8 cellular contexts compared by ENCODE assay signal in genomic region chr18:62881509-62882016, GRCh38.
DNase-seq lines count a peak whose midpoint lies in the region; ATAC-seq and TF ChIP-seq lines count a peak whose summit lies in the region.

No MANE protein-coding gene starts in this region.

- H3K36me3 ChIP-seq in PC-3 (ENCODE audit: low read depth, low read length) (no peaks in the 10 kb centered on the region), fibroblast of lung (ENCODE audit: control insufficient read depth, insufficient read depth, low read length) (no peaks in the 10 kb centered on the region), upper lobe of left lung (no peaks in the 10 kb centered on the region)

- no peak for TF ChIP-seq POLR2A in upper lobe of left lung (IDR thresholded peaks at IDR 0.05)

- DNase-seq in COLO668 (lab: John Stamatoyannopoulos, UW; ENCODE audit: unreplicated experiment), result peak; percentile 83
- peak; percentile 90 for DNase-seq in HFF-Myc (ENCODE audit: extremely low read depth, low read depth)
- peak; percentile 92 for DNase-seq in PC-3
- DNase-seq in fibroblast of lung (ENCODE audit: low read depth in 2 of 2), result peak; percentile 96 to 99
- DNase-seq in upper lobe of left lung, result peak in 1 of 2 donors; percentile 30
- DNase-seq in germinal center (ENCODE audit: low spot score), result no peak

- H3K27ac ChIP-seq in PC-3 (ENCODE audit: low read length) (peak overlapping the region; percentile 44), fibroblast of lung (ENCODE audit: insufficient read depth, low read length) (no peak overlapping the region), upper lobe of left lung (no peak overlapping the region)

- TF ChIP-seq CTCF in HFF-Myc (IDR thresholded peaks at IDR 0.05; ENCODE audit: low read depth, low read length, missing control alignments) (no peak), PC-3 (conservative IDR thresholded peaks at IDR 0.05; ENCODE audit: low read depth, low read length) (no peak), fibroblast of lung (conservative IDR thresholded peaks at IDR 0.05 in 1 of 2, IDR thresholded peaks at IDR 0.05 in 1 of 2; ENCODE audit: low read depth in 1 of 2, low read length in 2 of 2) (no peak), upper lobe of left lung (IDR thresholded peaks at IDR 0.05) (no peak)

- H3K4me2 ChIP-seq in PC-3 (ENCODE audit: low read length), result peak overlapping the region; percentile 52
- peak overlapping the region; percentile 85 for H3K4me2 ChIP-seq in fibroblast of lung (ENCODE audit: extremely low read depth, insufficient read depth, low read length)

- POLR2A ChIA-PET in PC-3 (lab: Charles Lee; ENCODE audit: unreplicated experiment), result interaction anchor here (0.5 kb wide), 1 partner anchor 166 kb away, joined by 10 read pairs; the partner anchor contains the start of gene PHLPP1

- CTCF ChIA-PET in PC-3 (lab: Charles Lee), result no interaction called here

- H3K4me1 ChIP-seq in PC-3 (ENCODE audit: insufficient read depth, low read length) (peaks cover 44% of the 10 kb centered on the region), fibroblast of lung (ENCODE audit: control insufficient read depth, extremely low read depth, insufficient read depth, low read length) (peaks cover 11% of the 10 kb centered on the region), upper lobe of left lung (peaks cover 15 to 35% (median 18%) of the 10 kb centered on the region in 4 donors)

- no peaks in the 10 kb centered on the region for H3K27me3 ChIP-seq in PC-3 (ENCODE audit: low read length)
- H3K27me3 ChIP-seq in fibroblast of lung (ENCODE audit: control insufficient read depth, insufficient read depth, low read length), result no peaks in the 10 kb centered on the region
- H3K27me3 ChIP-seq in upper lobe of left lung, result no peaks in the 10 kb centered on the region

- no peaks in the 10 kb centered on the region for H3F3A ChIP-seq in PC-3 (ENCODE audit: low read length, unreplicated experiment)

- H2AFZ ChIP-seq in PC-3 (ENCODE audit: low read length) (0 out of 2 replicates have a peak overlapping the region, but pooled peaks have one; percentile 4), fibroblast of lung (ENCODE audit: low read length) (peak overlapping the region; percentile 47)

- H3K79me2 ChIP-seq in PC-3 (ENCODE audit: low read length), result 0 out of 2 replicates have a peak, but pooled peaks cover 9% of the 10 kb centered on the region
- no peaks in the 10 kb centered on the region for H3K79me2 ChIP-seq in fibroblast of lung (ENCODE audit: control insufficient read depth, insufficient read depth, low read length)

- intact Hi-C loops in PC-3 (cut with micrococcal nuclease), result loop anchor here (5.0 kb wide), 3 partner anchors 56 to 164 kb away; partner anchors contain the start of gene PHLPP1

- no peak for TF ChIP-seq EP300 in upper lobe of left lung (IDR thresholded peaks at IDR 0.05)

- peak; percentile 88 for ATAC-seq in PC-3
- peak; percentile 75 to 88 for ATAC-seq in upper lobe of left lung (ENCODE audit: low FRiP score in 2 of 2)
- ATAC-seq in GM21526 (IDR thresholded peaks at IDR 0.05; ENCODE audit: low FRiP score, unreplicated experiment), result no peak
- ATAC-seq in HG03457 (IDR thresholded peaks at IDR 0.05; ENCODE audit: unreplicated experiment), result no peak

- no TSS peak for BruUV-seq in PC-3 (replicated peaks; lab: Mats Ljungman, UMichigan)

- H3K9me2 ChIP-seq in PC-3 (replicated peaks; ENCODE audit: low read length), result no peaks in the 10 kb centered on the region

- no peaks in the 10 kb centered on the region for H3K9me3 ChIP-seq in PC-3 (ENCODE audit: low read length)
- H3K9me3 ChIP-seq in fibroblast of lung (ENCODE audit: control insufficient read depth, insufficient read depth, low read depth, low read length), result no peaks in the 10 kb centered on the region
- H3K9me3 ChIP-seq in upper lobe of left lung, result no peaks in the 10 kb centered on the region

- H3K9ac ChIP-seq in PC-3 (ENCODE audit: low read length), result no peak overlapping the region
- no peak overlapping the region for H3K9ac ChIP-seq in fibroblast of lung (ENCODE audit: insufficient read depth, low read length)

- no peaks in the 10 kb centered on the region for H4K20me1 ChIP-seq in PC-3 (ENCODE audit: low read length)
- no peaks in the 10 kb centered on the region for H4K20me1 ChIP-seq in fibroblast of lung (ENCODE audit: control insufficient read depth, extremely low read depth, insufficient read depth, low read length)

- 72 to 77% methylated on average over 4 of the region's 4 CpGs for WGBS in upper lobe of left lung, 2 donors

- H3K4me3 ChIP-seq in HFF-Myc (replicated peaks; ENCODE audit: low read depth, low read length) (no peak overlapping the region), PC-3 (ENCODE audit: low read length) (no peak overlapping the region), fibroblast of lung (replicated peaks in 1 of 4; ENCODE audit: control extremely low read depth in 1 of 4, insufficient read depth in 1 of 4, low read depth in 3 of 4, low read length in 4 of 4) (peak overlapping the region in 1 of 4 experiments; percentile 33), upper lobe of left lung (no peak overlapping the region)

Comparison
In these comparisons a context has a peak if more than half of its experiments do, and no peak if none do; other contexts are left out.
1. ATAC-seq: peak in PC-3 (single experiment) and upper lobe of left lung (2 of 2); none in GM21526 (single experiment) and HG03457 (single experiment).